Comparison of ENCODE assay signal across 10 cellular contexts in the genomic region with DNA sequence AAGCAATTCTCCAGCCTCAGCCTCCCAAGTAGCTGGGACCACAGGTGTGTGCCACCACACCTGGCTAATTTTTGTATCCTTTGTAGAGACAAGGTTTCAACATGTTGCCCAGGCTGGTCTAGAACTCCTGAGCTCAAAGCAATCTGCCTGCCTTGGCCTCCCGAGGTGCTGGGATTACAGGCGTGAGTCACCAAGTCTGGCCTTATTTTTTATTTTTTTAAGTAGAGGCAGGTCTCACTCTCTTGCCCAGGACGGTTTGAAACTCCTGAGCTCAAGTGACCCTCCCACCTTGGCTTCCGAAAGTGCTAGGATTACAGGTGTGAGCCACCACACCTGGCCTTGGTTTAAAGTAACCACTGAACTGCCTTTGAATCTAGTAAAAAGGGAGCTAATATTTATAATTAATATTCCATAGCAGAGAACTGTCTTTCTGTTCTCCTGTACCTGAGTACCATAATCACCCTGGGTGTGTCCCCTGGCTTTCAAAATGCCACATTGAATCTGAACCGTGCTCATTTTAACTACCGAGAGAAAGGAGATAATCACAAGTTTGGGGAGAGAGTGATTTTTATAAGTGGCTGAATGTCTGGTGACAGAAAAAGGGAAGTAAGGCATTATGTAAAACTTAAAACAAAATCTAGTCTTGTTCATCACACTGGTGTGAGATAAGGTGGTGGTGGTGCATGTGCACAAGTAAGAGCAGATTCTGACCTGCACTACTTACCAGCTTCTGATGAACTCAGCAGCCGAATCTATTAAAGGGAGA. TPM values are rescaled to one million over a fixed set of nuclear protein-coding genes. Genes with fewer than 3 reads are reported as not detected.
DNase-seq lines count a peak whose midpoint lies in the region; ATAC-seq and TF ChIP-seq lines count a peak whose summit lies in the region.
"Had no signal": no experiment of that assay in that cellular context is flagged by ENCODE, and none has a peak within 500 bp of the region (broad histone marks: within the 10 kb centered on the region; RNA-seq: fewer than 3 reads in every experiment).

No MANE protein-coding gene starts in this region.

- H3K4me1 Mint-ChIP-seq in osteocyte (ENCODE audit: unreplicated experiment): peaks cover 33% of the 10 kb centered on the region

- no peak overlapping the region for H3K4me3 Mint-ChIP-seq in osteocyte (ENCODE audit: unreplicated experiment)
- H3K4me3 Mint-ChIP-seq: activated CD4-positive, alpha-beta T cell treated with anti-CD3 and anti-CD28 coated beads, Interleukin-2, amount 10 ng/mL, durations not matched to agents 24 days and 14 days had no signal

- TF ChIP-seq CTCF in GM13976 (IDR thresholded peaks at IDR 0.05; ENCODE audit: borderline replicate concordance, control extremely low read depth, extremely low read depth, insufficient read depth, missing control alignments) (no peak), osteocyte (IDR thresholded peaks at IDR 0.05) (no peak)

- H3K9me3 Mint-ChIP-seq in osteocyte (ENCODE audit: unreplicated experiment): no peaks in the 10 kb centered on the region
- H3K9me3 Mint-ChIP-seq: activated CD4-positive, alpha-beta T cell treated with anti-CD3 and anti-CD28 coated beads, Interleukin-2, amount 10 ng/mL, durations not matched to agents 24 days and 14 days had no signal

- H3K27me3 Mint-ChIP-seq in osteocyte (ENCODE audit: unreplicated experiment): no peaks in the 10 kb centered on the region
- H3K27me3 Mint-ChIP-seq: activated CD4-positive, alpha-beta T cell treated with anti-CD3 and anti-CD28 coated beads, Interleukin-2, amount 10 ng/mL, durations not matched to agents 24 days and 14 days had no signal

- DNase-seq in GM13976 (ENCODE audit: low spot score) (peak; percentile 44), M059J (ENCODE audit: low read depth) (peak; percentile 54), germinal center (ENCODE audit: low spot score) (peak; percentile 45), osteocyte (ENCODE audit: extremely low spot score, unreplicated experiment) (no peak), NCI-H1694 treated with DMSO at 0.1 percent for 48 hours (lab: John Stamatoyannopoulos, UW) (no peak), NCI-H1092 (lab: John Stamatoyannopoulos, UW) (no peak), occipital lobe (lab: John Stamatoyannopoulos, UW) (no peak)
- DNase-seq: activated CD4-positive, alpha-beta T cell treated with anti-CD3 and anti-CD28 coated beads, Interleukin-2, amount 10 ng/mL, durations not matched to agents 24 days and 14 days; effector CD8-positive, alpha-beta T cell had no signal

- H3K36me3 Mint-ChIP-seq in osteocyte (ENCODE audit: unreplicated experiment): no peaks in the 10 kb centered on the region

- H3K27ac Mint-ChIP-seq in osteocyte (ENCODE audit: unreplicated experiment): no peak overlapping the region
- H3K27ac Mint-ChIP-seq: activated CD4-positive, alpha-beta T cell treated with anti-CD3 and anti-CD28 coated beads, Interleukin-2, amount 10 ng/mL, durations not matched to agents 24 days and 14 days had no signal

- ATAC-seq in GM21737 (IDR thresholded peaks at IDR 0.05; ENCODE audit: unreplicated experiment): peak; percentile 55

- in situ Hi-C loops in GM13976 (cut with MboI; ENCODE audit: low sequenced_read_pairs, unreplicated experiment): no loop called here

RNA-seq across cellular contexts. Expression of a gene that starts 56.6 kb away (rescaled TPM):
- 3.9 and 9.7 TPM in 2 replicates for total RNA-seq in M059J (2014; rRNA removed; shearing (Covaris generic))
- 61.7 and 70.3 TPM in 2 replicates for total RNA-seq in osteocyte
- 64.7 TPM for total RNA-seq in occipital lobe

Comparison
In these comparisons a context has a peak if more than half of its experiments do, and no peak if none do; other contexts are left out.
1. DNase-seq: peak in GM13976 (single experiment), M059J (single experiment) and germinal center (single experiment); none in osteocyte (single experiment), NCI-H1694 treated with DMSO at 0.1 percent for 48 hours (single experiment), NCI-H1092 (single experiment) and occipital lobe (single experiment).